Comparison of ENCODE assay signal across 23 cellular contexts in genomic region chr3:36192901-36193300, GRCh38.
"Had no signal": no experiment of that assay in that cellular context is flagged by ENCODE, and none has a peak within 500 bp of the region (broad histone marks: within the 10 kb centered on the region; RNA-seq: fewer than 3 reads in every experiment).

No MANE protein-coding gene starts in this region.

- FAIRE-seq: bronchial epithelial cell had no signal

- ATAC-seq: activated CD8-positive, alpha-beta T cell treated with anti-CD3 and anti-CD28 coated beads for 36 hours; activated naive CD4-positive, alpha-beta T cell treated with anti-CD3 and anti-CD28 coated beads, Interleukin-2, amount 50 U/mL, for 72 hours; effector memory CD8-positive, alpha-beta T cell; esophagus mucosa; natural killer cell treated with Interleukin-12 subunit alpha and Interleukin-12 subunit beta and Interleukin-15 and Interleukin-18, amount 100 ng/mL, for 72 hours; stimulated activated naive B cell treated with anti-CD40 and anti-IgM and Interleukin-4, amounts not matched to agents 10 μg/mL and 1 μg/mL and 100 μg/mL, for 72 hours; WTC11 had no signal

- H3K4me3 ChIP-seq: coronary artery, heart left ventricle, right atrium auricular region, smooth muscle cell, stomach, thyroid gland, upper lobe of left lung, vagina had no signal

- H3K36me3 ChIP-seq: heart left ventricle, right atrium auricular region, stomach, thyroid gland, upper lobe of left lung, vagina had no signal

- H3K9me3 ChIP-seq: right atrium auricular region, thyroid gland, upper lobe of left lung, vagina had no signal

- H3K4me1 ChIP-seq: heart left ventricle, right atrium auricular region, stomach, thyroid gland, upper lobe of left lung, vagina had no signal

- H3K27ac ChIP-seq: coronary artery, heart left ventricle, right atrium auricular region, stomach, thyroid gland, upper lobe of left lung, vagina had no signal

- DNase-seq: activated CD4-positive, alpha-beta T cell treated with anti-CD3 and anti-CD28 coated beads for 1 hour; activated CD4-positive, alpha-beta T cell treated with anti-CD3 and anti-CD28 coated beads, Interleukin-2, amount 50 U/mL, for 1 hour; activated CD8-positive, alpha-beta T cell treated with anti-CD3 and anti-CD28 coated beads for 36 hours; activated naive CD4-positive, alpha-beta T cell; activated T-cell treated with anti-CD3 and anti-CD28 coated beads, Interleukin-2, amount 50 U/mL, for 48 hours; effector memory CD8-positive, alpha-beta T cell; hypothalamus; immature natural killer cell; stimulated activated CD4-positive, alpha-beta T cell treated with anti-CD3 and anti-CD28 coated beads, Interleukin-1b, Interleukin-23, amount 100 ng/mL, for 48 hours; stimulated activated naive B cell treated with anti-CD40 and anti-IgM and Interleukin-4, amounts not matched to agents 10 μg/mL and 1 μg/mL and 100 μg/mL, for 72 hours; stomach; thyroid gland; upper lobe of left lung had no signal
